Comparison of ENCODE assay signal across 20 cellular contexts in the genomic region with DNA sequence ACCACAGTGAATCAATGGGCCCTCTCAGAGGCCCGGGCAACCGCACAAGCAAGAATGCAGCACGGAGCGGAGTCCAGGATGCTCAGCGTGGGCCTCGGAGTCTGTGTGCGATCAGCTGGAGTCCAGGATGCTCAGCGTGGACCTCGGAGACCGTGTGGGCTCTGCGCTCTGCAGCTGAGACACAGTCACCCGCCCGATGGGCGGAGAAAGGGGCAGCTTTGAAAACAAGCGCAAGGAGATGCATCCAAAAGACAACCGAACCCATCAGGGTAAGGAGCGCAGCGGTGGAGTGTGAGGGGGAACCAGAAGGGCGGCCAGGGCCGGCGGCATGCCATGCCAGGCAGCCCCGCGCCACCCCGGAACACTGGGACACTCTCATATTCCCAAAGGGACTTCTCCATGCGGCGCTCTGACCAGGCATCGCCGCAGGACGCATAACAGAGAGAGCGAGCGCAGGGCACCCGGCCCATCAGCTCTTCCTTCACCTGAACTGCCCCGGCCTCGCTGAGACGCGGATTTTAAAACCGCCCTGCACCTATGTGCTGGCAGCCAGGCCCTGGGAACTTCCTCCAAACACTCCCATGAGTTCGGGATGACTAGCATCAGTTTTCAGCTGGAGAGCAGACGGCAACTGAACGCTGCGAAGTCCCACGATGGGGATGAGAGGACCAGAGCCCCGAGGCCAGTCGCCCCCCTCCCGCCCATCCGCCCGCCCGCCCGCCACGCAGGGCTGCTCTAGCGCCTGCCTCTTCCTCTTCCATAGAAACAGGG. TPM values are rescaled to one million over a fixed set of nuclear protein-coding genes. Genes with fewer than 3 reads are reported as not detected.
DNase-seq lines count a peak whose midpoint lies in the region; ATAC-seq and FAIRE-seq lines count a peak whose summit lies in the region.
"Had no signal": no experiment of that assay in that cellular context is flagged by ENCODE, and none has a peak within 500 bp of the region (broad histone marks: within the 10 kb centered on the region; RNA-seq: fewer than 3 reads in every experiment).

No MANE protein-coding gene starts in this region.

- H3K4me3 Mint-ChIP-seq in activated T-cell treated with anti-CD3 and anti-CD28 coated beads, Interleukin-2, amount 50 U/mL, for 72 hours = peak overlapping the region; percentile 14 to 41
- no peak overlapping the region for H3K4me3 Mint-ChIP-seq in activated T-cell treated with anti-CD3 and anti-CD28 coated beads, Interleukin-2, amount 50 U/mL, for 24 hours
- H3K4me3 Mint-ChIP-seq: activated naive CD8-positive, alpha-beta T cell had no signal

- H3K27me3 Mint-ChIP-seq in activated T-cell treated with anti-CD3 and anti-CD28 coated beads, Interleukin-2, amount 50 U/mL, for 72 hours (ENCODE audit: low read depth) = peaks cover 41% of the 10 kb centered on the region
- peaks cover 65% of the 10 kb centered on the region for H3K27me3 Mint-ChIP-seq in activated T-cell treated with anti-CD3 and anti-CD28 coated beads, Interleukin-2, amount 50 U/mL, for 24 hours

- DNase-seq in activated T-cell treated with anti-CD3 and anti-CD28 coated beads, Interleukin-2, amount 50 U/mL, for 72 hours = no peak
- no peak for DNase-seq in activated T-cell treated with anti-CD3 and anti-CD28 coated beads, Interleukin-2, amount 50 U/mL, for 24 hours
- DNase-seq in cerebellum (ENCODE audit: low spot score) = peak; percentile 68
- DNase-seq in left kidney (ENCODE audit: low read depth, low spot score) = peak; percentile 53
- DNase-seq in urothelium cell line (ENCODE audit: low spot score) = no peak
- DNase-seq in activated effector memory CD4-positive, alpha-beta T cell treated with Interleukin-2 at 50 U/mL for 16 hours = no peak
- no peak for DNase-seq in RPMI8226
- DNase-seq in COLO668 (lab: John Stamatoyannopoulos, UW; ENCODE audit: unreplicated experiment) = no peak
- DNase-seq: ACHN; activated CD4-positive, alpha-beta T cell treated with anti-CD3 and anti-CD28 coated beads, Interleukin-2, amount 50 U/mL, for 1 hour; activated T-cell treated with anti-CD3 and anti-CD28 coated beads for 4 hours; mesenchymal stem cell; NCI-H345; stimulated activated CD4-positive, alpha-beta T cell treated with anti-CD3 and anti-CD28 coated beads, Interleukin-4, amount 100 ng/mL, for 24 hours had no signal

- H3K36me3 Mint-ChIP-seq in activated T-cell treated with anti-CD3 and anti-CD28 coated beads, Interleukin-2, amount 50 U/mL, for 72 hours (ENCODE audit: insufficient read depth in 2 of 2) = no peaks in the 10 kb centered on the region
- no peaks in the 10 kb centered on the region for H3K36me3 Mint-ChIP-seq in activated T-cell treated with anti-CD3 and anti-CD28 coated beads, Interleukin-2, amount 50 U/mL, for 24 hours (ENCODE audit: low read depth)
- H3K36me3 Mint-ChIP-seq: activated naive CD8-positive, alpha-beta T cell had no signal

- H3K9me3 Mint-ChIP-seq in activated T-cell treated with anti-CD3 and anti-CD28 coated beads, Interleukin-2, amount 50 U/mL, for 72 hours = no peaks in the 10 kb centered on the region
- H3K9me3 Mint-ChIP-seq in activated T-cell treated with anti-CD3 and anti-CD28 coated beads, Interleukin-2, amount 50 U/mL, for 24 hours = no peaks in the 10 kb centered on the region

- H3K27ac Mint-ChIP-seq in activated T-cell treated with anti-CD3 and anti-CD28 coated beads, Interleukin-2, amount 50 U/mL, for 72 hours = no peak overlapping the region
- no peak overlapping the region for H3K27ac Mint-ChIP-seq in activated T-cell treated with anti-CD3 and anti-CD28 coated beads, Interleukin-2, amount 50 U/mL, for 24 hours
- H3K27ac Mint-ChIP-seq: activated naive CD8-positive, alpha-beta T cell had no signal

- H3K4me1 Mint-ChIP-seq in activated T-cell treated with anti-CD3 and anti-CD28 coated beads, Interleukin-2, amount 50 U/mL, for 72 hours (ENCODE audit: low read depth) = peaks cover 4% of the 10 kb centered on the region
- H3K4me1 Mint-ChIP-seq in activated T-cell treated with anti-CD3 and anti-CD28 coated beads, Interleukin-2, amount 50 U/mL, for 24 hours (ENCODE audit: low read depth) = no peaks in the 10 kb centered on the region

- peak; percentile 69 for FAIRE-seq in urothelium cell line (lab: Jason Lieb, UNC)
- FAIRE-seq: GM12878, TTC549 had no signal

- no peak for ATAC-seq in activated T-cell treated with anti-CD3 and anti-CD28 coated beads, Interleukin-2, amount 50 U/mL, for 72 hours (replicated peaks in 1 of 2)
- ATAC-seq: GM12878 had no signal

RNA-seq across cellular contexts. Expression of a gene that starts 44.7 kb away (rescaled TPM):
- total RNA-seq in activated T-cell treated with anti-CD3 and anti-CD28 coated beads, Interleukin-2, amount 50 U/mL, for 72 hours = not detected
- total RNA-seq in cerebellum = 3.4 TPM
- total RNA-seq: fibroblast of villous mesenchyme, GM12878, SK-MEL-5, tibial nerve had no signal

RNA-seq across cellular contexts. Expression of a gene that starts 46.6 kb away (rescaled TPM):
- not detected for total RNA-seq in activated T-cell treated with anti-CD3 and anti-CD28 coated beads, Interleukin-2, amount 50 U/mL, for 72 hours
- total RNA-seq in cerebellum = not detected
- total RNA-seq: fibroblast of villous mesenchyme, SK-MEL-5, tibial nerve had no signal

Comparison
In these comparisons a context has a peak if more than half of its experiments do, and no peak if none do; other contexts are left out.
1. DNase-seq: peak in cerebellum (single experiment) and left kidney (single experiment); none in activated T-cell treated with anti-CD3 and anti-CD28 coated beads, Interleukin-2, amount 50 U/mL, for 72 hours (0 of 2), activated T-cell treated with anti-CD3 and anti-CD28 coated beads, Interleukin-2, amount 50 U/mL, for 24 hours (single experiment), urothelium cell line (single experiment), activated effector memory CD4-positive, alpha-beta T cell treated with Interleukin-2 at 50 U/mL for 16 hours (single experiment), RPMI8226 (single experiment) and COLO668 (single experiment).